Comparison of ENCODE assay signal across 6 cellular contexts in the genomic region with DNA sequence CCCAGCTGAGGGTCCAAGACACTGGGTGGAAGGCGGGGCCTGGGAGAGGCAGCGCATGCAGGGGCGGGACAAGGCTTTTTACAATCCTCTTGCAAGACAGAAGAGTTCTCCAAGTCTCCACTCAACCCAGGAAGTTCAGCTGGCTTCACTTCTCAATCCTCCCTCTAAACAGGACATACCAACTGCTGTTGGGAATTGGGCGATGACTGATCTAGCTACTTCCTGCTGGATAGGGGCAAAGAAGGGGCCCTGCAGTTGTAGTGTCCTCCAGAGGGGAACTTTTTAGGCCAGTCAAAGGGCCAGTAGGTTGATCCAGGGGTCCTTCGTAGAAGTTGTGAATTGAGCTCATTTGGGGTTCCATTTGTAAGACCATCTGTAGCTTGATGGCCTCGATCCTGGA.
"Had no signal": no experiment of that assay in that cellular context is flagged by ENCODE, and none has a peak within 500 bp of the region (broad histone marks: within the 10 kb centered on the region; RNA-seq: fewer than 3 reads in every experiment).

No MANE protein-coding gene starts in this region.

- DNase-seq: GOT3, HFFc6, IMR-90, KBM-7 had no signal

- ATAC-seq: HCT116 had no signal

- H3K4me3 ChIP-seq: HAP-1 had no signal

- H3K9me3 ChIP-seq: HAP-1 had no signal

- H3K4me3 Mint-ChIP-seq: HFFc6 had no signal

- H3K27ac Mint-ChIP-seq: HFFc6 had no signal

- H3K4me1 ChIP-seq: HAP-1 had no signal

- H3K36me3 ChIP-seq: HAP-1 had no signal
